In the genomic region with DNA sequence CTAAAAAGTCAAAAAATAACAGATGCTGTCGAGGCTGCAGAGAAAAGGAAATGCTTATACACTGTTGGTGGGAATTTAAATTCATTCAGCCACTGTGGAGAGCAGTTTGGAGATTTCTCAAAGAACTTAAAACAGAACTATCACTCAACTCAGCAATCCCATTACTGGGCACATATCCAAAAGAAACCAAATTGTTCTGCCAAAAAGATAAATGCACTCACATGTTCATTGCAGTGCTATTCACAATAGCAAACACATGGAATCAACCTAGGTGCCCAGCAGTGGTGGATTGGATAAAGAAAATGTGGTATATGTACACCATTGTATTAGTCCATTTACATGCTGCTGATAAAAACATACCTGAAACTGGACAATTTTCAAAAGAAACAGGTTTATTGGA, we compare ENCODE assay signal across 19 cellular contexts.
A peak's percentile ranks its signal among the peaks of the same experiment; 100 is the strongest.
DNase-seq lines count a peak whose midpoint lies in the region; ATAC-seq, FAIRE-seq and TF ChIP-seq lines count a peak whose summit lies in the region.
"Had no signal": no experiment of that assay in that cellular context is flagged by ENCODE, and none has a peak within 500 bp of the region (broad histone marks: within the 10 kb centered on the region; RNA-seq: fewer than 3 reads in every experiment).

No MANE protein-coding gene starts in this region.

- H3K4me1 ChIP-seq in left ventricle myocardium inferior = no peaks in the 10 kb centered on the region

- H3K27ac Mint-ChIP-seq in neural crest cell (ENCODE audit: unreplicated experiment) = peak overlapping the region; percentile 19
- H3K27ac Mint-ChIP-seq: B cell; CD8-positive, alpha-beta T cell; GM23338 had no signal

- H3K27me3 Mint-ChIP-seq in neural crest cell (ENCODE audit: low read depth) = no peaks in the 10 kb centered on the region
- H3K27me3 Mint-ChIP-seq: B cell had no signal

- H3K27me3 ChIP-seq in left ventricle myocardium inferior (ENCODE audit: low read depth) = no peaks in the 10 kb centered on the region
- H3K27me3 ChIP-seq: BLaER1 treated with 17β-estradiol and CSF1 and Interleukin-3, amounts not matched to agents 10 nM and 100 nM had no signal

- H3K27ac ChIP-seq in left ventricle myocardium inferior (replicated peaks) = peak overlapping the region; percentile 62
- H3K27ac ChIP-seq: BLaER1 treated with 17β-estradiol and CSF1 and Interleukin-3, amounts not matched to agents 10 nM and 100 nM; HL-60 had no signal

- H3K36me3 ChIP-seq in left ventricle myocardium inferior = no peaks in the 10 kb centered on the region
- H3K36me3 ChIP-seq: BLaER1 treated with 17β-estradiol and CSF1 and Interleukin-3, amounts not matched to agents 10 nM and 100 nM had no signal

- no peak for TF ChIP-seq CTCF in fibroblast of the aortic adventitia (IDR thresholded peaks at IDR 0.05; ENCODE audit: insufficient read depth, low read length)
- no peak for TF ChIP-seq CTCF in left ventricle myocardium inferior (IDR thresholded peaks at IDR 0.05; ENCODE audit: borderline replicate concordance)
- no peak for TF ChIP-seq CTCF in neural crest cell (conservative IDR thresholded peaks at IDR 0.05)

- DNase-seq in Right ventricle myocardium inferior (ENCODE audit: missing footprints) = no peak
- no peak for DNase-seq in cardiac septum (ENCODE audit: low spot score)
- DNase-seq in fibroblast of the aortic adventitia (ENCODE audit: low read depth) = peak; percentile 0
- no peak for DNase-seq in left ventricle myocardium inferior
- DNase-seq in neural crest cell (ENCODE audit: low read depth, low spot score) = no peak
- DNase-seq in RCC 7860 (ENCODE audit: low spot score) = no peak
- no peak for DNase-seq in 8988T
- no peak for DNase-seq in NCI-H1436 treated with DMSO at 0.1 percent for 48 hours (lab: John Stamatoyannopoulos, UW)
- DNase-seq: Calu3; CD8-positive, alpha-beta T cell; DMS79 treated with DMSO at 0.1 percent for 48 hours; GF-D8; HCEC 1CT had no signal

- no peaks in the 10 kb centered on the region for H3K4me1 Mint-ChIP-seq in neural crest cell
- H3K4me1 Mint-ChIP-seq: B cell, GM23338 had no signal

- no peak overlapping the region for H3K4me3 ChIP-seq in fibroblast of the aortic adventitia (ENCODE audit: low read depth, low read length)
- no peak overlapping the region for H3K4me3 ChIP-seq in left ventricle myocardium inferior
- H3K4me3 ChIP-seq: BLaER1 treated with 17β-estradiol and CSF1 and Interleukin-3, amounts not matched to agents 10 nM and 100 nM; GM23338 had no signal

- H3K9me3 ChIP-seq in left ventricle myocardium inferior (replicated peaks) = peaks cover 32% of the 10 kb centered on the region

- FAIRE-seq in RCC 7860 (lab: Jason Lieb, UNC) = no peak
- FAIRE-seq: GM19239, H54 had no signal

- H3K36me3 Mint-ChIP-seq in neural crest cell (ENCODE audit: low read depth) = peaks cover 3% of the 10 kb centered on the region
- H3K36me3 Mint-ChIP-seq: CD8-positive, alpha-beta T cell had no signal

- intact Hi-C loops in Right ventricle myocardium inferior (cut with DNase I) (no loop called here), cardiac septum (cut with DNase I) (loop anchor here (10.0 kb wide), 1 partner anchor 145 kb away; no protein-coding TSS in a partner anchor), left ventricle myocardium inferior (cut with micrococcal nuclease) (no loop called here)

- ATAC-seq in Right ventricle myocardium inferior = peak; percentile 37
- ATAC-seq: CD8-positive, alpha-beta T cell; GM23338 had no signal

- no peak overlapping the region for H3K4me3 Mint-ChIP-seq in neural crest cell
- H3K4me3 Mint-ChIP-seq: B cell; CD8-positive, alpha-beta T cell; GM23338 had no signal

- peaks cover 21% of the 10 kb centered on the region for H3K9me3 Mint-ChIP-seq in neural crest cell
